36 cellular contexts compared by ENCODE assay signal in the genomic region with DNA sequence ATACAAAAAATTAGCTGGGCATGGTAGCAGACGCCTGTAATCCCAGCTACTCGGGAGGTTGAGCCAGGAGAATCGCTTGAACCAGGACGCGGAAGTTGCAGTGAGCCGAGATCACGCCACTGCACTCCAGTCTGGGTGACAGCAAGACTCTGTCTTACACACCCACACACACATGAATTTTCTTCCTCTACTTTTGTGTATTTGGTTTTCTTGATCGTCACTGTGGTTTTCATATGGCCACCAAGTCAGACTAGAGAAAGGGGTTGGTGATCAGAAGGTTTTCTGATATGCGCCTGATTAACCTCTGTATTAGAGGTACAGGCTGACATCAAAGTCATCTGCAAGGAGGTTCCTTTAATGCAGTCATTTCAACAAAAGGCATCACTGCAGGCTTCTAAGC. TPM values are rescaled to one million over a fixed set of nuclear protein-coding genes. Genes with fewer than 3 reads are reported as not detected.
"Had no signal": no experiment of that assay in that cellular context is flagged by ENCODE, and none has a peak within 500 bp of the region (broad histone marks: within the 10 kb centered on the region; RNA-seq: fewer than 3 reads in every experiment).

No MANE protein-coding gene starts in this region.

- H3K9me3 ChIP-seq: adrenal gland, body of pancreas, esophagus muscularis mucosa, gastrocnemius medialis had no signal

- H3K36me3 Mint-ChIP-seq: activated CD4-positive, alpha-beta memory T cell treated with anti-CD3 and anti-CD28 coated beads for 36 hours; activated CD8-positive, alpha-beta memory T cell treated with anti-CD3 and anti-CD28 coated beads, Interleukin-2, amount 10 ng/mL, durations not matched to agents 7 days and 5 days; activated naive CD4-positive, alpha-beta T cell treated with anti-CD3 and anti-CD28 coated beads, Interleukin-2, amount 50 U/mL, for 24 hours; activated naive CD8-positive, alpha-beta T cell treated with anti-CD3 and anti-CD28 coated beads for 36 hours had no signal

- H3K4me1 Mint-ChIP-seq: activated CD4-positive, alpha-beta T cell treated with anti-CD3 and anti-CD28 coated beads for 36 hours; activated CD4-positive, alpha-beta T cell treated with anti-CD3 and anti-CD28 coated beads, Interleukin-2, amount 10 ng/mL, durations not matched to agents 24 days and 14 days; activated CD8-positive, alpha-beta memory T cell treated with anti-CD3 and anti-CD28 coated beads, Interleukin-2, amount 10 ng/mL, durations not matched to agents 7 days and 5 days; activated naive CD4-positive, alpha-beta T cell treated with anti-CD3 and anti-CD28 coated beads, Interleukin-2, amount 50 U/mL, for 24 hours; activated naive CD8-positive, alpha-beta T cell treated with anti-CD3 and anti-CD28 coated beads for 36 hours; activated naive CD8-positive, alpha-beta T cell treated with anti-CD3 and anti-CD28 coated beads, Interleukin-2, amount 50 U/mL, for 24 hours; T-helper 17 cell had no signal

- H3K27ac ChIP-seq: adrenal gland, body of pancreas, esophagus muscularis mucosa, foreskin keratinocyte, gastrocnemius medialis had no signal

- H3K4me1 ChIP-seq: adrenal gland, body of pancreas, esophagus muscularis mucosa, foreskin keratinocyte, gastrocnemius medialis had no signal

- H3K27me3 ChIP-seq: adrenal gland, body of pancreas had no signal

- H3K4me3 Mint-ChIP-seq: activated CD4-positive, alpha-beta memory T cell treated with anti-CD3 and anti-CD28 coated beads for 36 hours; activated CD4-positive, alpha-beta T cell treated with anti-CD3 and anti-CD28 coated beads for 36 hours; activated CD4-positive, alpha-beta T cell treated with anti-CD3 and anti-CD28 coated beads, Interleukin-2, amount 10 ng/mL, durations not matched to agents 24 days and 14 days; activated CD8-positive, alpha-beta memory T cell treated with anti-CD3 and anti-CD28 coated beads, Interleukin-2, amount 10 ng/mL, durations not matched to agents 7 days and 5 days; activated CD8-positive, alpha-beta T cell treated with anti-CD3 and anti-CD28 coated beads, Interleukin-2, amount 10 ng/mL, durations not matched to agents 7 days and 5 days; activated naive CD4-positive, alpha-beta T cell treated with anti-CD3 and anti-CD28 coated beads for 36 hours; activated naive CD4-positive, alpha-beta T cell treated with anti-CD3 and anti-CD28 coated beads, Interleukin-2, amount 50 U/mL, for 24 hours; activated naive CD8-positive, alpha-beta T cell treated with anti-CD3 and anti-CD28 coated beads for 36 hours; activated naive CD8-positive, alpha-beta T cell treated with anti-CD3 and anti-CD28 coated beads, Interleukin-2, amount 50 U/mL, for 24 hours; activated T-helper 1 cell treated with anti-CD3 and anti-CD28 coated beads, Interleukin-12 subunit alpha, Interleukin-12 subunit beta, Interleukin-2, Interleukin-4 antibody, amounts not matched to agents 30 ng/mL and 10 ng/mL and 1 ng/mL, durations not matched to agents 14 hours and 24 hours and 36 hours; effector memory CD8-positive, alpha-beta T cell; T-helper 17 cell; T-helper 2 cell treated with Interferon-gamma antibody and Interleukin-4, amounts not matched to agents 5 μg/mL and 100 μg/mL, for 36 hours had no signal

- H3K27ac Mint-ChIP-seq: activated CD4-positive, alpha-beta memory T cell treated with anti-CD3 and anti-CD28 coated beads for 36 hours; activated CD4-positive, alpha-beta T cell treated with anti-CD3 and anti-CD28 coated beads for 36 hours; activated CD4-positive, alpha-beta T cell treated with anti-CD3 and anti-CD28 coated beads, Interleukin-2, amount 10 ng/mL, durations not matched to agents 24 days and 14 days; activated CD8-positive, alpha-beta memory T cell treated with anti-CD3 and anti-CD28 coated beads, Interleukin-2, amount 10 ng/mL, durations not matched to agents 7 days and 5 days; activated CD8-positive, alpha-beta T cell treated with anti-CD3 and anti-CD28 coated beads, Interleukin-2, amount 10 ng/mL, durations not matched to agents 7 days and 5 days; activated naive CD4-positive, alpha-beta T cell treated with anti-CD3 and anti-CD28 coated beads for 36 hours; activated naive CD4-positive, alpha-beta T cell treated with anti-CD3 and anti-CD28 coated beads, Interleukin-2, amount 50 U/mL, for 24 hours; activated naive CD8-positive, alpha-beta T cell treated with anti-CD3 and anti-CD28 coated beads for 36 hours; activated naive CD8-positive, alpha-beta T cell treated with anti-CD3 and anti-CD28 coated beads, Interleukin-2, amount 50 U/mL, for 24 hours; activated T-helper 1 cell treated with anti-CD3 and anti-CD28 coated beads, Interleukin-12 subunit alpha, Interleukin-12 subunit beta, Interleukin-2, Interleukin-4 antibody, amounts not matched to agents 30 ng/mL and 10 ng/mL and 1 ng/mL, durations not matched to agents 14 hours and 24 hours and 36 hours; activated T-helper 2 cell treated with anti-CD3 and anti-CD28 coated beads, Interferon-gamma antibody, Interleukin-2, Interleukin-4, amounts not matched to agents 10 μg/mL and 5 μg/mL and 100 μg/mL, durations not matched to agents 14 hours and 24 hours and 36 hours; effector memory CD8-positive, alpha-beta T cell; T-helper 17 cell; T-helper 2 cell treated with Interferon-gamma antibody and Interleukin-4, amounts not matched to agents 5 μg/mL and 100 μg/mL, for 36 hours had no signal

- H3K4me3 ChIP-seq: adrenal gland, body of pancreas, esophagus muscularis mucosa, gastrocnemius medialis had no signal

- DNase-seq: activated CD4-positive, alpha-beta memory T cell treated with anti-CD3 and anti-CD28 coated beads for 36 hours; activated CD4-positive, alpha-beta T cell treated with anti-CD3 and anti-CD28 coated beads for 36 hours; activated CD4-positive, alpha-beta T cell treated with anti-CD3 and anti-CD28 coated beads, Interleukin-2, amount 10 ng/mL, durations not matched to agents 24 days and 14 days; activated CD4-positive, CD25-positive, alpha-beta regulatory T cell; activated CD4-positive, CD25-positive, alpha-beta regulatory T cell treated with anti-CD3 and anti-CD28 coated beads, Interleukin-2, amount 50 U/mL, for 72 hours; activated CD8-positive, alpha-beta memory T cell treated with anti-CD3 and anti-CD28 coated beads, Interleukin-2, amount 10 ng/mL, durations not matched to agents 7 days and 5 days; activated CD8-positive, alpha-beta memory T cell treated with anti-CD3 and anti-CD28 coated beads, Interleukin-2, amount 50 U/mL, for 4 hours; activated CD8-positive, alpha-beta T cell treated with anti-CD3 and anti-CD28 coated beads, Interleukin-2, amount 10 ng/mL, durations not matched to agents 7 days and 5 days; activated effector memory CD4-positive, alpha-beta T cell treated with anti-CD3 and anti-CD28 coated beads, Interleukin-2, amount 50 U/mL, for 16 hours; activated naive CD4-positive, alpha-beta T cell treated with anti-CD3 and anti-CD28 coated beads for 36 hours; activated naive CD8-positive, alpha-beta T cell treated with anti-CD3 and anti-CD28 coated beads for 36 hours; activated naive CD8-positive, alpha-beta T cell treated with anti-CD3 and anti-CD28 coated beads, Interleukin-2, amount 50 U/mL, for 24 hours; activated T-cell treated with anti-CD3 and anti-CD28 coated beads, Interleukin-2, amount 50 U/mL, for 1 hour; activated T-cell treated with anti-CD3 and anti-CD28 coated beads, Interleukin-2, amount 50 U/mL, for 48 hours; adrenal gland; amygdala; aorta; body of pancreas; caudate nucleus; cortex of kidney; dermis blood vessel endothelial cell; effector CD4-positive, alpha-beta T cell; effector memory CD8-positive, alpha-beta T cell; erythroblast; foreskin keratinocyte; gastrocnemius medialis; T-helper 1 cell; T-helper 17 cell; T1000 had no signal

- H3K9me3 Mint-ChIP-seq: activated CD4-positive, alpha-beta memory T cell treated with anti-CD3 and anti-CD28 coated beads for 36 hours; activated CD4-positive, alpha-beta T cell treated with anti-CD3 and anti-CD28 coated beads, Interleukin-2, amount 10 ng/mL, durations not matched to agents 24 days and 14 days; activated naive CD4-positive, alpha-beta T cell treated with anti-CD3 and anti-CD28 coated beads for 36 hours; activated naive CD4-positive, alpha-beta T cell treated with anti-CD3 and anti-CD28 coated beads, Interleukin-2, amount 50 U/mL, for 24 hours; activated naive CD8-positive, alpha-beta T cell treated with anti-CD3 and anti-CD28 coated beads for 36 hours; activated naive CD8-positive, alpha-beta T cell treated with anti-CD3 and anti-CD28 coated beads, Interleukin-2, amount 50 U/mL, for 24 hours; activated T-helper 1 cell treated with anti-CD3 and anti-CD28 coated beads, Interleukin-12 subunit alpha, Interleukin-12 subunit beta, Interleukin-2, Interleukin-4 antibody, amounts not matched to agents 30 ng/mL and 10 ng/mL and 1 ng/mL, durations not matched to agents 14 hours and 24 hours and 36 hours; activated T-helper 2 cell treated with anti-CD3 and anti-CD28 coated beads, Interferon-gamma antibody, Interleukin-2, Interleukin-4, amounts not matched to agents 10 μg/mL and 5 μg/mL and 100 μg/mL, durations not matched to agents 14 hours and 24 hours and 36 hours; effector memory CD8-positive, alpha-beta T cell; T-helper 2 cell treated with Interferon-gamma antibody and Interleukin-4, amounts not matched to agents 5 μg/mL and 100 μg/mL, for 36 hours had no signal

- H3K36me3 ChIP-seq: adrenal gland, esophagus muscularis mucosa, gastrocnemius medialis had no signal

- ATAC-seq: activated CD4-positive, alpha-beta T cell treated with anti-CD3 and anti-CD28 coated beads for 36 hours; activated CD8-positive, alpha-beta memory T cell treated with anti-CD3 and anti-CD28 coated beads, Interleukin-2, amount 10 ng/mL, durations not matched to agents 7 days and 5 days; activated CD8-positive, alpha-beta T cell treated with anti-CD3 and anti-CD28 coated beads, Interleukin-2, amount 10 ng/mL, durations not matched to agents 7 days and 5 days; activated naive CD8-positive, alpha-beta T cell treated with anti-CD3 and anti-CD28 coated beads, Interleukin-2, amount 50 U/mL, for 24 hours; body of pancreas; effector memory CD8-positive, alpha-beta T cell; foreskin keratinocyte; gastrocnemius medialis; T-helper 17 cell had no signal

RNA-seq across cellular contexts. Expression of a gene that starts 11.1 kb away (rescaled TPM):
- total RNA-seq: activated CD4-positive, alpha-beta memory T cell treated with anti-CD3 and anti-CD28 coated beads for 36 hours; activated CD4-positive, alpha-beta T cell treated with anti-CD3 and anti-CD28 coated beads for 36 hours; activated CD4-positive, alpha-beta T cell treated with anti-CD3 and anti-CD28 coated beads, Interleukin-2, amount 10 ng/mL, durations not matched to agents 24 days and 14 days; activated CD8-positive, alpha-beta memory T cell treated with anti-CD3 and anti-CD28 coated beads for 36 hours; activated CD8-positive, alpha-beta memory T cell treated with anti-CD3 and anti-CD28 coated beads, Interleukin-2, amount 10 ng/mL, durations not matched to agents 7 days and 5 days; activated CD8-positive, alpha-beta T cell treated with anti-CD3 and anti-CD28 coated beads, Interleukin-2, amount 10 ng/mL, durations not matched to agents 7 days and 5 days; activated naive CD4-positive, alpha-beta T cell treated with anti-CD3 and anti-CD28 coated beads for 36 hours; activated naive CD8-positive, alpha-beta T cell treated with anti-CD3 and anti-CD28 coated beads for 36 hours; body of pancreas; chondrocyte; dermis blood vessel endothelial cell; foreskin keratinocyte had no signal
- polyA plus RNA-seq: foreskin keratinocyte had no signal

RNA-seq across cellular contexts. Expression of a gene that starts 19.3 kb away (rescaled TPM):
- total RNA-seq: activated CD4-positive, alpha-beta T cell treated with anti-CD3 and anti-CD28 coated beads, Interleukin-2, amount 10 ng/mL, durations not matched to agents 24 days and 14 days; activated CD8-positive, alpha-beta memory T cell treated with anti-CD3 and anti-CD28 coated beads, Interleukin-2, amount 10 ng/mL, durations not matched to agents 7 days and 5 days; activated CD8-positive, alpha-beta T cell treated with anti-CD3 and anti-CD28 coated beads, Interleukin-2, amount 10 ng/mL, durations not matched to agents 7 days and 5 days; activated T-helper 1 cell treated with anti-CD3 and anti-CD28 coated beads, Interleukin-12 subunit alpha, Interleukin-12 subunit beta, Interleukin-2, Interleukin-4 antibody, amounts not matched to agents 30 ng/mL and 10 ng/mL and 1 ng/mL, durations not matched to agents 14 hours and 24 hours and 36 hours; T-helper 17 cell had no signal

RNA-seq across cellular contexts. Expression of a gene that starts 24.1 kb away (rescaled TPM):
- total RNA-seq: activated CD4-positive, alpha-beta memory T cell treated with anti-CD3 and anti-CD28 coated beads for 36 hours; activated CD4-positive, alpha-beta T cell treated with anti-CD3 and anti-CD28 coated beads for 36 hours; activated CD4-positive, alpha-beta T cell treated with anti-CD3 and anti-CD28 coated beads, Interleukin-2, amount 10 ng/mL, durations not matched to agents 24 days and 14 days; activated CD8-positive, alpha-beta memory T cell treated with anti-CD3 and anti-CD28 coated beads for 36 hours; activated CD8-positive, alpha-beta memory T cell treated with anti-CD3 and anti-CD28 coated beads, Interleukin-2, amount 10 ng/mL, durations not matched to agents 7 days and 5 days; activated CD8-positive, alpha-beta T cell treated with anti-CD3 and anti-CD28 coated beads, Interleukin-2, amount 10 ng/mL, durations not matched to agents 7 days and 5 days; activated naive CD4-positive, alpha-beta T cell treated with anti-CD3 and anti-CD28 coated beads for 36 hours; activated naive CD8-positive, alpha-beta T cell treated with anti-CD3 and anti-CD28 coated beads for 36 hours; activated T-helper 1 cell treated with anti-CD3 and anti-CD28 coated beads, Interleukin-12 subunit alpha, Interleukin-12 subunit beta, Interleukin-2, Interleukin-4 antibody, amounts not matched to agents 30 ng/mL and 10 ng/mL and 1 ng/mL, durations not matched to agents 14 hours and 24 hours and 36 hours; activated T-helper 2 cell treated with anti-CD3 and anti-CD28 coated beads, Interferon-gamma antibody, Interleukin-2, Interleukin-4, amounts not matched to agents 10 μg/mL and 5 μg/mL and 100 μg/mL, durations not matched to agents 14 hours and 24 hours and 36 hours; adrenal gland; aorta; body of pancreas; chondrocyte; dermis blood vessel endothelial cell; esophagus muscularis mucosa; foreskin keratinocyte; T-helper 17 cell had no signal
- polyA plus RNA-seq: adrenal gland, aorta, foreskin keratinocyte had no signal
